In genomic region chr10:127041561-127041960, GRCh38 we compare ENCODE assay signal across 1 cellular context.
TF ChIP-seq lines count a peak whose summit lies in the region.

No MANE protein-coding gene starts in this region.

TF ChIP-seq in SK-N-SH treated with all-trans-retinoic acid at 6 μM for 48 hours, 23 proteins besides CTCF, POLR2A, EP300 and RAD21 (continued from another document):
- no peak for TF ChIP-seq POU6F1 (CRISPR knock-in tag; IDR thresholded peaks at IDR 0.05; ENCODE audit: borderline replicate concordance, low read depth)
- no peak for TF ChIP-seq TSHZ2 (CRISPR knock-in tag; IDR thresholded peaks at IDR 0.05)
- TF ChIP-seq ZNF8 (CRISPR knock-in tag; IDR thresholded peaks at IDR 0.05): no peak
